ENCODE assay signal across 1 cellular context in the genomic region with DNA sequence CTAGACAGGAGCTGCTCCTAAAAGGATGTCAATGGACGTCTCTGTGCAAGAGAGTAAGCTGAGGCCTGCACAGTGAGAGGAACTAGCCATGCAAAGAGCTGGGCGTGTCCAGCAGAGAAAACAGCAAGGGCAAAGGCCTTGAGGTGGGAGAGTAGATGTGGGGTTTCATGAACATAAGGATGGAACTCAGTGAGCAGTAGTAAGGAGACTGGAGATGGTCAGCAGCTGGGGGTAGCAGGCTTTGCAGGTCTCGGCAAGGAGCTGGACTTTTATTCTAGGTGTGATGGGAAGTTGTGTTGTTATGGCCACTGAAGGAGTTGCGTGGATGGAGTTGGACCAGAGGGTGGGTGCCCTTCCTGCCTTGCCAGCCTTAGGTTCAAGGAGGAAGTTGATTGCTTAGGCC.
TF ChIP-seq lines count a peak whose summit lies in the region.

No MANE protein-coding gene starts in this region.

TF ChIP-seq in IMR-90, 13 proteins besides CTCF, POLR2A, EP300 and RAD21 (continued from another document):
- TF ChIP-seq MAZ (IDR thresholded peaks at IDR 0.05; ENCODE audit: borderline replicate concordance, low read depth, low read length) (no peak), MXI1 (IDR thresholded peaks at IDR 0.05; ENCODE audit: borderline replicate concordance, low read depth, low read length) (no peak), BHLHE40 (IDR thresholded peaks at IDR 0.05; ENCODE audit: low read depth, low read length) (no peak), MAFK (IDR thresholded peaks at IDR 0.05; ENCODE audit: low read depth, low read length) (no peak), RCOR1 (IDR thresholded peaks at IDR 0.05; ENCODE audit: insufficient replicate concordance, low read length) (no peak), SMC3 (IDR thresholded peaks at IDR 0.05; ENCODE audit: low read depth, low read length) (no peak)
- TF ChIP-seq, protein P1, sequence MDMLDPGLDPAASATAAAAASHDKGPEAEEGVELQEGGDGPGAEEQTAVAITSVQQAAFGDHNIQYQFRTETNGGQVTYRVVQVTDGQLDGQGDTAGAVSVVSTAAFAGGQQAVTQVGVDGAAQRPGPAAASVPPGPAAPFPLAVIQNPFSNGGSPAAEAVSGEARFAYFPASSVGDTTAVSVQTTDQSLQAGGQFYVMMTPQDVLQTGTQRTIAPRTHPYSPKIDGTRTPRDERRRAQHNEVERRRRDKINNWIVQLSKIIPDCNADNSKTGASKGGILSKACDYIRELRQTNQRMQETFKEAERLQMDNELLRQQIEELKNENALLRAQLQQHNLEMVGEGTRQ (IDR thresholded peaks at IDR 0.05; ENCODE audit: low read depth, low read length): no peak
- TF ChIP-seq, protein P2, sequence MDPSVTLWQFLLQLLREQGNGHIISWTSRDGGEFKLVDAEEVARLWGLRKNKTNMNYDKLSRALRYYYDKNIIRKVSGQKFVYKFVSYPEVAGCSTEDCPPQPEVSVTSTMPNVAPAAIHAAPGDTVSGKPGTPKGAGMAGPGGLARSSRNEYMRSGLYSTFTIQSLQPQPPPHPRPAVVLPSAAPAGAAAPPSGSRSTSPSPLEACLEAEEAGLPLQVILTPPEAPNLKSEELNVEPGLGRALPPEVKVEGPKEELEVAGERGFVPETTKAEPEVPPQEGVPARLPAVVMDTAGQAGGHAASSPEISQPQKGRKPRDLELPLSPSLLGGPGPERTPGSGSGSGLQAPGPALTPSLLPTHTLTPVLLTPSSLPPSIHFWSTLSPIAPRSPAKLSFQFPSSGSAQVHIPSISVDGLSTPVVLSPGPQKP (IDR thresholded peaks at IDR 0.05; ENCODE audit: borderline replicate concordance, low read depth, low read length): no peak
TF ChIP-seq in IMR-90: peak in this region for 0.
